In the genomic region with DNA sequence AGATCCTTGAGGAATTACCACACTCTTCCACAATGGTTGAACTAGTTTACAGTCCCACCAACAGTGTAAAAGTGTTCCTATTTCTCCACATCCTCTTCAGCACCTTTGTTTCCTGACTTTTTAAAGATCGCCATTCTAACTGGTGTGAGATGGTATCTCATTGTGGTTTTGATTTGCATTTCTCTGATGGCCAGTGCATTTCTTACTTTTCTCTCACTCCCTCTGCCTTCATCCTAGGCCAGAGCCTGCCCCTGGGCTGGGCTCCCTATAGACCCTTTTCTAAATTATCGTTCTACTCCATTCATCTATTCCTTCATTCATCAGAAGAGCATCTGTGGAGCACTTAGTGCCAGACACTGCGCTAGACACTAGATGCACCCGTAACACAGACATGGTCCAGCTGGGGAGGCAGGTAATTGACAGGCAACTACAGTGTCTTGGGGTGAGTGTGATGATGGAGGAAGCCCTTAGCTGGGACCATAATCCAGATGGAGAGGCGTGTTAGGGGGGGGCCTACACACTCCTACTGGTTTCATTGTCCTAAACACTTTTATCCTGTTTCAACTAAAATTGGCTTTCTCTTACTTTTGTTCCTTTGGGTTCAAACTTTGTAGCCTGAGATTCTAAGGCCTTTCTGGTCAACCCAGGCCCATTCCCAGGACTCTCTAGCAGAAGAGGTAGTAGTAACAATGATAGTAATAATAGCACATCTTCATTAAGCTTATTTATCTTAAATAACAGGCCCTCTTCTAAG, we compare ENCODE assay signal across 2 cellular contexts.
TF ChIP-seq lines count a peak whose summit lies in the region.

No MANE protein-coding gene starts in this region.

TF ChIP-seq in HEK293, 187 proteins besides CTCF, POLR2A, EP300 and RAD21:
- peak; percentile 33; the same call in 1 of the 2 replicates for TF ChIP-seq ZNF366 (tag by site-specific recombination; conservative IDR thresholded peaks at IDR 0.05)
TF ChIP-seq in HEK293: peak in this region for 1; not testable (repeated sequence) for 186.

TF ChIP-seq in GM12878, 131 proteins besides CTCF, POLR2A, EP300 and RAD21:
- TF ChIP-seq MTA3 (IDR thresholded peaks at IDR 0.05; ENCODE audit: borderline replicate concordance, low read length): 0 out of 2 replicates have a peak, but pooled peaks have one; percentile 39
